17 cellular contexts compared by ENCODE assay signal in the genomic region with DNA sequence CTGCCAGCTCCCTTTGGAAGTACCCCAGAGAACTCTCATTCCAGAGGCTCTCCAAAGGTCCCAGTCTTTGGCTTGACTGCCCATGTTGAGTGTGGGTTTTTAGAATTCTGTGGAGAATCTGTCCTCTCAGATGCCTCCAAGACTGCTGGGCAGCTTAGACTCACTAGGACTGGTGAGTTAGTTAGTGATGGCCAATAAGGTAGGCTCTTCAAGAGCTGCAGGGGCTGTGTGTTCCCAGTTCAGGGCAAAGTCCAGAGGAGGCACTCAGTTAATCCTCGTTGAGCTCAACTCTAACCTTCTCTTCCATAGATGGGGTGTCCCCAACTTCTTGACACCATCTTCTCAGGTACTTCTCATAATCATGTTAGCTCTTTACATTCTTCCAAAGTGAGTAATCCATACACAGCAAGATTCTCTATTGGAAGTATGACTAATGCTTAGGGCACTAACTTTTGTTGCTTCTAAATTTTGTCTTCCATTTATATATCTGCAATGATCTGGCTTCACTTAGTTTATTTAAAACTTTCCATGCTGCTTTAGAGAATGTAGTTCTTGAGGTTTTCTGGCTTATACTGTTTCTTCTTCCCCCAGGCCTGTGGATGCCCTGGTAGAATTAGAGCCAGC.
A peak's percentile ranks its signal among the peaks of the same experiment; 100 is the strongest.
DNase-seq lines count a peak whose midpoint lies in the region; ATAC-seq, FAIRE-seq and TF ChIP-seq lines count a peak whose summit lies in the region.
"Had no signal": no experiment of that assay in that cellular context is flagged by ENCODE, and none has a peak within 500 bp of the region (broad histone marks: within the 10 kb centered on the region; RNA-seq: fewer than 3 reads in every experiment).

No MANE protein-coding gene starts in this region.

- POLR2A ChIA-PET in AG04449 (lab: Yijun Ruan, JAX), result no interaction called here

- H4K20me1 ChIP-seq in astrocyte (ENCODE audit: insufficient read depth, low read length) (no peaks in the 10 kb centered on the region), hepatocyte (ENCODE audit: insufficient read depth, poor library complexity, severe bottlenecking) (no peaks in the 10 kb centered on the region)

- H3K27ac Mint-ChIP-seq in astrocyte (ENCODE audit: unreplicated experiment), result peak overlapping the region; percentile 83
- H3K27ac Mint-ChIP-seq: activated T-helper 2 cell treated with anti-CD3 and anti-CD28 coated beads, Interferon-gamma antibody, Interleukin-2, Interleukin-4, amounts not matched to agents 10 μg/mL and 5 μg/mL and 100 μg/mL, durations not matched to agents 14 hours and 24 hours and 36 hours; immature natural killer cell had no signal

- CTCF ChIA-PET in AG04449 (lab: Yijun Ruan, JAX), result interaction anchor here (1.0 to 1.5 kb wide), 3 partner anchors 17 to 152 kb away, joined by 3 to 5 read pairs (median 3); a partner anchor contains a TSS

- H3K36me3 ChIP-seq in astrocyte (ENCODE audit: insufficient read depth, low read length) (no peaks in the 10 kb centered on the region), left ventricle myocardium inferior (no peaks in the 10 kb centered on the region), hepatocyte (replicated peaks; ENCODE audit: insufficient read depth, low read depth) (no peaks in the 10 kb centered on the region)
- H3K36me3 ChIP-seq: ovary, WERI-Rb-1 had no signal

- WGBS in hepatocyte (ENCODE audit: low lambda C conversion rate, missing lambda C conversion rate), result 50% methylated on average over 1 of the region's 1 CpG

- H3K4me3 ChIP-seq in AG04449 (ENCODE audit: low read depth, low read length) (no peak overlapping the region), astrocyte (ENCODE audit: insufficient read depth, low read depth, low read length) (no peak overlapping the region), left ventricle myocardium inferior (no peak overlapping the region), hepatocyte (no peak overlapping the region)
- H3K4me3 ChIP-seq: mucosa of descending colon, ovary had no signal

- intact Hi-C loops in left ventricle myocardium inferior (cut with micrococcal nuclease), result no loop called here
- intact Hi-C loops in posterior vena cava (cut with DNase I), result no loop called here

- H3K4me1 Mint-ChIP-seq in astrocyte (ENCODE audit: low read depth, unreplicated experiment), result peaks cover 15% of the 10 kb centered on the region
- H3K4me1 Mint-ChIP-seq: immature natural killer cell had no signal

- no peak overlapping the region for H3K9ac ChIP-seq in astrocyte (ENCODE audit: low read length)

- H3K4me2 ChIP-seq in astrocyte (ENCODE audit: low read length), result peak overlapping the region; percentile 74
- H3K4me2 ChIP-seq in hepatocyte, result no peak overlapping the region

- no peak for FAIRE-seq in astrocyte (lab: Jason Lieb, UNC)
- FAIRE-seq: frontal cortex had no signal

- H2AFZ ChIP-seq in astrocyte (ENCODE audit: low read depth, low read length) (no peak overlapping the region), hepatocyte (no peak overlapping the region)

- no peaks in the 10 kb centered on the region for H3K27me3 ChIP-seq in astrocyte (ENCODE audit: insufficient read depth, low read length)
- H3K27me3 ChIP-seq in left ventricle myocardium inferior (ENCODE audit: low read depth), result no peaks in the 10 kb centered on the region
- no peaks in the 10 kb centered on the region for H3K27me3 ChIP-seq in hepatocyte
- H3K27me3 ChIP-seq: ovary had no signal

- H3K27me3 Mint-ChIP-seq in astrocyte (ENCODE audit: low read depth, unreplicated experiment), result peaks cover 16% of the 10 kb centered on the region

- H3K4me1 ChIP-seq in astrocyte (ENCODE audit: insufficient read depth, low read length) (peaks cover 13% of the 10 kb centered on the region), left ventricle myocardium inferior (peaks cover 23% of the 10 kb centered on the region), hepatocyte (ENCODE audit: insufficient read depth) (peaks cover 12% of the 10 kb centered on the region)

- H3K79me2 ChIP-seq in astrocyte (ENCODE audit: insufficient read depth, low read length), result no peaks in the 10 kb centered on the region
- no peaks in the 10 kb centered on the region for H3K79me2 ChIP-seq in hepatocyte

- no peak for ATAC-seq in GM19455 (IDR thresholded peaks at IDR 0.05; ENCODE audit: unreplicated experiment)
- ATAC-seq: mucosa of descending colon had no signal

- H3K9me3 ChIP-seq in astrocyte (ENCODE audit: insufficient read depth, low read depth, low read length) (no peaks in the 10 kb centered on the region), left ventricle myocardium inferior (replicated peaks) (no peaks in the 10 kb centered on the region), hepatocyte (ENCODE audit: low read depth) (no peaks in the 10 kb centered on the region)
- H3K9me3 ChIP-seq: mucosa of descending colon, ovary had no signal

- H3K36me3 Mint-ChIP-seq in astrocyte (ENCODE audit: low read depth, unreplicated experiment), result peaks cover 2% of the 10 kb centered on the region

- TF ChIP-seq CTCF in AG04449 (IDR thresholded peaks at IDR 0.05; ENCODE audit: insufficient read depth, low read length, missing control alignments) (no peak), astrocyte (IDR thresholded peaks at IDR 0.05; ENCODE audit: insufficient read depth, low read depth, low read length) (no peak), left ventricle myocardium inferior (IDR thresholded peaks at IDR 0.05; ENCODE audit: borderline replicate concordance) (no peak), hepatocyte (IDR thresholded peaks at IDR 0.05; ENCODE audit: poor library complexity) (no peak)

- H3K27ac ChIP-seq in astrocyte (ENCODE audit: low read depth, low read length) (peak overlapping the region; percentile 48), left ventricle myocardium inferior (replicated peaks) (no peak overlapping the region), hepatocyte (no peak overlapping the region)
- H3K27ac ChIP-seq: ovary, WERI-Rb-1 had no signal

- H3K9me3 Mint-ChIP-seq in astrocyte (ENCODE audit: unreplicated experiment), result no peaks in the 10 kb centered on the region
- H3K9me3 Mint-ChIP-seq: activated T-helper 2 cell treated with anti-CD3 and anti-CD28 coated beads, Interferon-gamma antibody, Interleukin-2, Interleukin-4, amounts not matched to agents 10 μg/mL and 5 μg/mL and 100 μg/mL, durations not matched to agents 14 hours and 24 hours and 36 hours; immature natural killer cell had no signal

- no peaks in the 10 kb centered on the region for H3K9me2 ChIP-seq in hepatocyte (replicated peaks; ENCODE audit: insufficient read depth)

- H3K4me3 Mint-ChIP-seq in astrocyte (ENCODE audit: unreplicated experiment), result peak overlapping the region; percentile 56
- H3K4me3 Mint-ChIP-seq: immature natural killer cell had no signal

- peak; percentile 31 for DNase-seq in AG04449 (ENCODE audit: low read depth, low spot score)
- DNase-seq in HT1080 (ENCODE audit: low read depth), result peak; percentile 75
- peak; percentile 67 for DNase-seq in astrocyte (ENCODE audit: low read depth)
- DNase-seq in hepatic stellate cell (ENCODE audit: low spot score), result peak; percentile 29
- no peak for DNase-seq in left ventricle myocardium inferior
- DNase-seq in hepatocyte (ENCODE audit: low spot score), result no peak
- DNase-seq in posterior vena cava (ENCODE audit: low spot score), result no peak
- DNase-seq: activated CD8-positive, alpha-beta memory T cell treated with anti-CD3 and anti-CD28 coated beads for 24 hours; aorta; immature natural killer cell; mucosa of descending colon; NCI-H1048; ovary; WERI-Rb-1 had no signal

Comparison
In these comparisons a context has a peak if more than half of its experiments do, and no peak if none do; other contexts are left out.
1. DNase-seq: peak in AG04449 (single experiment), HT1080 (single experiment), astrocyte (single experiment) and hepatic stellate cell (single experiment); none in left ventricle myocardium inferior (single experiment), hepatocyte (single experiment) and posterior vena cava (single experiment).